ENCODE assay signal across 8 cellular contexts in genomic region chr5:134437340-134438267, GRCh38. TPM values are rescaled to one million over a fixed set of nuclear protein-coding genes. Genes with fewer than 3 reads are reported as not detected.
DNase-seq lines count a peak whose midpoint lies in the region; ATAC-seq, FAIRE-seq and TF ChIP-seq lines count a peak whose summit lies in the region.

No MANE protein-coding gene starts in this region.

- H3K4me3 ChIP-seq in MG63 (no peak overlapping the region), dorsolateral prefrontal cortex (peak overlapping the region in 1 of 59 donors; percentile 21), pancreas (no peak overlapping the region), HAP-1 (no peak overlapping the region)

- no peaks in the 10 kb centered on the region for H3K36me3 ChIP-seq in MG63
- H3K36me3 ChIP-seq in pancreas = no peaks in the 10 kb centered on the region
- H3K36me3 ChIP-seq in HAP-1 (replicated peaks) = no peaks in the 10 kb centered on the region

- in situ Hi-C loops in HAP-1 (cut with MboI; ENCODE audit: low sequenced_read_pairs) = no loop called here

- ATAC-seq in pancreas (peak in 1 of 4 donors; percentile 5), GM21786 (IDR thresholded peaks at IDR 0.05; ENCODE audit: unreplicated experiment) (no peak)

- FAIRE-seq in pancreas (lab: Jason Lieb, UNC) = no peak

- H3K9me3 ChIP-seq in MG63 (no peaks in the 10 kb centered on the region), pancreas (no peaks in the 10 kb centered on the region), HAP-1 (no peaks in the 10 kb centered on the region)

- TF ChIP-seq CTCF in dorsolateral prefrontal cortex (IDR thresholded peaks at IDR 0.05 in 54 of 56, conservative IDR thresholded peaks at IDR 0.05 in 2 of 56; ENCODE audit: low read depth in 1 of 56, partially characterized antibody in 56 of 56) (no peak), pancreas (IDR thresholded peaks at IDR 0.05) (no peak)

- H3K4me1 ChIP-seq in pancreas = peaks cover 0 to 18% (median 16%) of the 10 kb centered on the region in 3 donors
- peaks cover 3% of the 10 kb centered on the region; the same call in 1 of the 2 replicates for H3K4me1 ChIP-seq in HAP-1

- H3K27me3 ChIP-seq in MG63 (no peaks in the 10 kb centered on the region), dorsolateral prefrontal cortex (no peaks in the 10 kb centered on the region), pancreas (no peaks in the 10 kb centered on the region), HAP-1 (ENCODE audit: low read depth) (no peaks in the 10 kb centered on the region)

- H3K27ac ChIP-seq in dorsolateral prefrontal cortex (peak overlapping the region in 42 of 59 donors; percentile 4 to 90 (median 70)), pancreas (peak overlapping the region; percentile 61 to 88 (median 82))

- 80 to 82% methylated on average over 9 of the region's 9 CpGs for WGBS in pancreas, 2 donors

- intact Hi-C loops in dorsolateral prefrontal cortex (cut with DNase I) (loop anchor here in 1 of 2 donors (2.0 kb wide), 1 partner anchor 25 kb away; no protein-coding TSS in a partner anchor), pancreas (cut with DNase I) (no loop called here)

- DNase-seq in ELR (ENCODE audit: low read depth) (peak; percentile 78), MG63 (peak; percentile 85), dorsolateral prefrontal cortex (no peak), pancreas (no peak), NCI-H2081 treated with DMSO at 0.1 percent for 48 hours (lab: John Stamatoyannopoulos, UW) (no peak), HAP-1 (ENCODE audit: low spot score in 2 of 2) (no peak), AG08396 (ENCODE audit: low spot score) (no peak)

RNA-seq across cellular contexts. Expression of gene CDKN2AIPNL, which starts 25.9 kb away (rescaled TPM):
- total RNA-seq in MG63 (2014; rRNA removed; shearing (Covaris generic); ENCODE audit: low replicate concordance) = 116 and 161 TPM in 2 replicates
- total RNA-seq in dorsolateral prefrontal cortex (10 to 100 TPM; 16.6 to 49.6 (median 33.7) TPM), pancreas (10 to 100 TPM; 11.9 to 24.6 (median 15.8) TPM)
- 10 to 100 TPM; 26.8 to 42.5 TPM for polyA plus RNA-seq in pancreas

Comparison
In these comparisons a context has a peak if more than half of its experiments do, and no peak if none do; other contexts are left out.
1. DNase-seq: peak in ELR (single experiment) and MG63 (single experiment); none in dorsolateral prefrontal cortex (0 of 10), pancreas (0 of 6), NCI-H2081 treated with DMSO at 0.1 percent for 48 hours (single experiment), HAP-1 (0 of 2) and AG08396 (single experiment).